1 cellular context compared by ENCODE assay signal in genomic region chrX:53437211-53437610, GRCh38.
TF ChIP-seq lines count a peak whose summit lies in the region.

No MANE protein-coding gene starts in this region.

TF ChIP-seq in endothelial cell of umbilical vein, 7 proteins besides CTCF, POLR2A, EP300 and RAD21:
- TF ChIP-seq EZH2 (IDR thresholded peaks at IDR 0.05; ENCODE audit: borderline replicate concordance, low read depth, low read length, severe bottlenecking) (no peak), POLR2AphosphoS5 (IDR thresholded peaks at IDR 0.05; ENCODE audit: insufficient read depth, low read depth, low read length) (no peak), MYC (IDR thresholded peaks at IDR 0.05; ENCODE audit: low read depth, low read length) (no peak), JUN (IDR thresholded peaks at IDR 0.05; ENCODE audit: borderline replicate concordance, insufficient read depth, insufficient read length, low read depth) (no peak), MAX (IDR thresholded peaks at IDR 0.05; ENCODE audit: insufficient read depth, insufficient read length) (no peak), FOS (IDR thresholded peaks at IDR 0.05; ENCODE audit: borderline replicate concordance, insufficient read depth, low read length) (no peak), GATA2 (IDR thresholded peaks at IDR 0.05; ENCODE audit: insufficient read depth, insufficient read length, low read depth, low read length) (no peak)
